12 cellular contexts compared by ENCODE assay signal in the genomic region with DNA sequence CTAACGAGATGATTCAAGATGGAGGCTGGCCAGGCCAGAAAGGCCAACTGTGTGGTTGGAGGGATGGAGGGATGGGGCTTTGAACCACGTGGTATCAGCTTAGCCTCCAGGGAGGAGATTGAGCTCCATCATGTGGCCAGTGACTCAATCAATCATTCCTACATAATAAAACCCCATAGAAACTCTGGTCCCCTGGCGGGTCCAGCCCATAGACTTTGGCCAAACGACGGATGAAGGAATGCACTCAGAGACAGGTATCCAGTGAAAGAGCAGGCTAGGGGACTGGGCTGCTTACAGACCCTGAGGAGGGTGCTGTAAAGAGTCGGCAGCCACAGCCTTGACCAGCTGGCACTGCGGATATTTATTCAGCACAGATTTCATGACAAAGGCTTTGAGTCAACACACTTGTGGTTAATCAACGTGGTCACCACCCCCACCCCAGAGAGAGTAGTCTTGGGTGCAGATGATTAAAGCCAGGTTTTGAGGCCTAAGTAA.
A peak's percentile ranks its signal among the peaks of the same experiment; 100 is the strongest.
DNase-seq lines count a peak whose midpoint lies in the region; ATAC-seq and TF ChIP-seq lines count a peak whose summit lies in the region.
"Had no signal": no experiment of that assay in that cellular context is flagged by ENCODE, and none has a peak within 500 bp of the region (broad histone marks: within the 10 kb centered on the region; RNA-seq: fewer than 3 reads in every experiment).

No MANE protein-coding gene starts in this region.

- DNase-seq in HT1080 (ENCODE audit: low read depth) (peak; percentile 62), left colon (no peak), left ventricle myocardium inferior (no peak), NCI-H2227 (lab: John Stamatoyannopoulos, UW; ENCODE audit: unreplicated experiment) (no peak)
- peak; percentile 48 for DNase-seq in activated CD8-positive, alpha-beta memory T cell treated with anti-CD3 and anti-CD28 coated beads, Interleukin-2, amount 50 U/mL, for 48 hours
- DNase-seq in activated CD4-positive, alpha-beta T cell treated with anti-CD3 and anti-CD28 coated beads, Interleukin-2, amount 50 U/mL, for 4 hours = no peak
- DNase-seq: activated T-cell treated with anti-CD3 and anti-CD28 coated beads, Interleukin-2, amount 50 U/mL, for 24 hours; gastrocnemius medialis; NCI-H510A treated with DMSO at 0.1 percent for 48 hours; tibial artery had no signal

- no peak overlapping the region for H3K4me2 ChIP-seq in DOHH2 (ENCODE audit: low read length)

- no peak overlapping the region for H3K4me3 ChIP-seq in DOHH2 (ENCODE audit: low read length)
- no peak overlapping the region for H3K4me3 ChIP-seq in left ventricle myocardium inferior
- H3K4me3 ChIP-seq: gastrocnemius medialis, tibial artery had no signal

- no peaks in the 10 kb centered on the region for H4K20me1 ChIP-seq in DOHH2 (ENCODE audit: control insufficient read depth, insufficient read depth, low read depth, low read length)

- H3K27me3 ChIP-seq in DOHH2 (ENCODE audit: control insufficient read depth, low read length) (peaks cover 15% of the 10 kb centered on the region), left ventricle myocardium inferior (ENCODE audit: low read depth) (peaks cover 8% of the 10 kb centered on the region)
- H3K27me3 ChIP-seq: gastrocnemius medialis had no signal

- peak; percentile 22 for TF ChIP-seq CTCF in DOHH2 (IDR thresholded peaks at IDR 0.05; ENCODE audit: low read depth, low read length, poor library complexity, severe bottlenecking)
- TF ChIP-seq CTCF in left ventricle myocardium inferior (IDR thresholded peaks at IDR 0.05; ENCODE audit: borderline replicate concordance) = no peak

- intact Hi-C loops in left colon (cut with DNase I, micrococcal nuclease) = no loop called here
- intact Hi-C loops in left ventricle myocardium inferior (cut with micrococcal nuclease) = no loop called here

- no peaks in the 10 kb centered on the region for H3K4me1 ChIP-seq in DOHH2 (ENCODE audit: control insufficient read depth, low read length)
- H3K4me1 ChIP-seq in left ventricle myocardium inferior = no peaks in the 10 kb centered on the region

- ATAC-seq in left colon (peak; percentile 41), HG02970 (IDR thresholded peaks at IDR 0.05; ENCODE audit: low FRiP score, unreplicated experiment) (no peak)
- ATAC-seq: gastrocnemius medialis had no signal

- no peak overlapping the region for H3K27ac ChIP-seq in DOHH2 (ENCODE audit: low read depth, low read length)
- no peak overlapping the region for H3K27ac ChIP-seq in left ventricle myocardium inferior (replicated peaks)
- H3K27ac ChIP-seq: gastrocnemius medialis, tibial artery had no signal

- H3K36me3 ChIP-seq in DOHH2 (ENCODE audit: control insufficient read depth, low read length) = no peaks in the 10 kb centered on the region
- H3K36me3 ChIP-seq in left ventricle myocardium inferior = no peaks in the 10 kb centered on the region
- H3K36me3 ChIP-seq: gastrocnemius medialis, tibial artery had no signal

- H3K9me3 ChIP-seq in DOHH2 (ENCODE audit: control insufficient read depth, insufficient read depth, low read length) (no peaks in the 10 kb centered on the region), left ventricle myocardium inferior (replicated peaks) (peaks cover 9% of the 10 kb centered on the region)
- H3K9me3 ChIP-seq: gastrocnemius medialis, tibial artery had no signal

- no peaks in the 10 kb centered on the region for H3F3A ChIP-seq in DOHH2 (ENCODE audit: control insufficient read depth, insufficient read depth)

- no peaks in the 10 kb centered on the region for H3K9me2 ChIP-seq in DOHH2 (replicated peaks; ENCODE audit: control insufficient read depth, low read length)

- H3K79me2 ChIP-seq in DOHH2 (ENCODE audit: control insufficient read depth, low read length) = no peaks in the 10 kb centered on the region

Comparison
In these comparisons a context has a peak if more than half of its experiments do, and no peak if none do; other contexts are left out.
1. DNase-seq: peak in HT1080 (single experiment) and activated CD8-positive, alpha-beta memory T cell treated with anti-CD3 and anti-CD28 coated beads, Interleukin-2, amount 50 U/mL, for 48 hours (single experiment); none in left colon (0 of 2), left ventricle myocardium inferior (single experiment), activated CD4-positive, alpha-beta T cell treated with anti-CD3 and anti-CD28 coated beads, Interleukin-2, amount 50 U/mL, for 4 hours (0 of 2) and NCI-H2227 (single experiment).